9 cellular contexts compared by ENCODE assay signal in genomic region chr12:100539209-100539608, GRCh38. TPM values are rescaled to one million over a fixed set of nuclear protein-coding genes. Genes with fewer than 3 reads are reported as not detected.
DNase-seq lines count a peak whose midpoint lies in the region; ATAC-seq, FAIRE-seq and TF ChIP-seq lines count a peak whose summit lies in the region.
"Had no signal": no experiment of that assay in that cellular context is flagged by ENCODE, and none has a peak within 500 bp of the region (broad histone marks: within the 10 kb centered on the region; RNA-seq: fewer than 3 reads in every experiment).

No MANE protein-coding gene starts in this region.

- H3K4me2 ChIP-seq in astrocyte (ENCODE audit: low read length) = no peak overlapping the region

- H3K27ac Mint-ChIP-seq in astrocyte (ENCODE audit: unreplicated experiment) = no peak overlapping the region

- no peak overlapping the region for H3K9ac ChIP-seq in astrocyte (ENCODE audit: low read length)

- no peaks in the 10 kb centered on the region for H3K9me3 ChIP-seq in astrocyte (ENCODE audit: insufficient read depth, low read depth, low read length)

- H3K9me3 Mint-ChIP-seq in astrocyte (ENCODE audit: unreplicated experiment) = no peaks in the 10 kb centered on the region

- no peaks in the 10 kb centered on the region for H3K27me3 Mint-ChIP-seq in astrocyte (ENCODE audit: low read depth, unreplicated experiment)

- no peak overlapping the region for H3K27ac ChIP-seq in astrocyte (ENCODE audit: low read depth, low read length)
- H3K27ac ChIP-seq: skin epidermis had no signal

- no peak for ATAC-seq in GM21515 (IDR thresholded peaks at IDR 0.05; ENCODE audit: unreplicated experiment)

- no peaks in the 10 kb centered on the region for H3K36me3 Mint-ChIP-seq in astrocyte (ENCODE audit: low read depth, unreplicated experiment)

- POLR2A ChIA-PET in GM10248 (lab: Yijun Ruan, JAX) = no interaction called here

- no peaks in the 10 kb centered on the region for H3K4me1 Mint-ChIP-seq in astrocyte (ENCODE audit: low read depth, unreplicated experiment)

- no peak overlapping the region for H3K4me3 Mint-ChIP-seq in astrocyte (ENCODE audit: unreplicated experiment)

- H3K79me2 ChIP-seq in astrocyte (ENCODE audit: insufficient read depth, low read length) = no peaks in the 10 kb centered on the region

- H4K20me1 ChIP-seq in astrocyte (ENCODE audit: insufficient read depth, low read length) = no peaks in the 10 kb centered on the region

- peaks cover 2% of the 10 kb centered on the region for H3K27me3 ChIP-seq in astrocyte (ENCODE audit: insufficient read depth, low read length)

- no peaks in the 10 kb centered on the region for H3K4me1 ChIP-seq in astrocyte (ENCODE audit: insufficient read depth, low read length)

- FAIRE-seq in astrocyte (lab: Jason Lieb, UNC) = no peak

- DNase-seq in GM10248 (ENCODE audit: extremely low spot score) (peak; percentile 13), LNCaP clone FGC (ENCODE audit: low read depth) (peak; percentile 6), astrocyte (ENCODE audit: low read depth) (peak; percentile 31), left kidney (ENCODE audit: low read depth, low spot score) (peak; percentile 87), NCI-H2171 (lab: John Stamatoyannopoulos, UW) (no peak), DMS153 (lab: John Stamatoyannopoulos, UW) (no peak)
- DNase-seq: NCI-H1105 had no signal

- H3K4me3 ChIP-seq in LNCaP clone FGC (ENCODE audit: low read depth, low read length) = no peak overlapping the region
- no peak overlapping the region for H3K4me3 ChIP-seq in astrocyte (ENCODE audit: insufficient read depth, low read depth, low read length)
- H3K4me3 ChIP-seq: skin epidermis had no signal

- no peak overlapping the region for H2AFZ ChIP-seq in astrocyte (ENCODE audit: low read depth, low read length)

- CTCF ChIA-PET in GM10248 (lab: Yijun Ruan, JAX) = interaction anchor here (1.4 kb wide), 1 partner anchor 191 kb away, joined by 4 read pairs; no protein-coding TSS in a partner anchor

- H3K36me3 ChIP-seq in astrocyte (ENCODE audit: insufficient read depth, low read length) = no peaks in the 10 kb centered on the region

- no peak for TF ChIP-seq CTCF in GM10248 (IDR thresholded peaks at IDR 0.05; ENCODE audit: control extremely low read depth, extremely low read depth, low read depth, missing control alignments)
- TF ChIP-seq CTCF in LNCaP clone FGC (IDR thresholded peaks at IDR 0.05; ENCODE audit: control insufficient read depth, extremely low read depth, insufficient read depth) = no peak
- no peak for TF ChIP-seq CTCF in astrocyte (IDR thresholded peaks at IDR 0.05; ENCODE audit: insufficient read depth, low read depth, low read length)

RNA-seq across cellular contexts. Expression of gene GAS2L3, which starts 34.3 kb away (rescaled TPM):
- total RNA-seq in astrocyte = 3.4 and 5.2 TPM in 2 replicates

Comparison
In these comparisons a context has a peak if more than half of its experiments do, and no peak if none do; other contexts are left out.
1. DNase-seq: peak in GM10248 (single experiment), LNCaP clone FGC (single experiment), astrocyte (single experiment) and left kidney (single experiment); none in NCI-H2171 (single experiment) and DMS153 (single experiment).